1 cellular context compared by ENCODE assay signal in the genomic region with DNA sequence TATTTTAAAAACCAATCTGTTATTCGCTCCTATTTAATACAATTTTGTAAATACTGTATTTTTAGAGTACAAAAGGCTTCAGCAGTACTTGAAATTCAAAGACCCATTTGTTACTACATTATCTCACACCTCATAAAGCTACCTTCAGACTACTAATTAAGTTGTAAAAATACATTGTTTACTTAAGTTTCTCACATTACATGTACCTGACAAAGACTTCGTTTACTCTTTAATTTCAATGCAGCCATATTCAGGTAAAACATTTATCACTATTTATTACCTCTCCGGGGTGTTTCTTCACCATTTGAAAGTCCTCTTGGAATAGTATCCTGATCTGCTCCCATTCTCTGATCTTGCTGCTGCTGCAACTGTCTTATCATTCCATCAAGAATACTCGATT.
TF ChIP-seq lines count a peak whose summit lies in the region.

No MANE protein-coding gene starts in this region.

TF ChIP-seq in HepG2, 621 proteins besides CTCF, POLR2A, EP300 and RAD21:
- TF ChIP-seq GLI4 (CRISPR knock-in tag; IDR thresholded peaks at IDR 0.05; ENCODE audit: borderline replicate concordance) (no peak), ZNF570 (CRISPR knock-in tag; IDR thresholded peaks at IDR 0.05; ENCODE audit: borderline replicate concordance) (no peak), ZNF382 (CRISPR knock-in tag; IDR thresholded peaks at IDR 0.05; ENCODE audit: borderline replicate concordance) (no peak), SAP130 (CRISPR knock-in tag; IDR thresholded peaks at IDR 0.05; ENCODE audit: low read depth) (no peak), PITX1 (CRISPR knock-in tag; IDR thresholded peaks at IDR 0.05) (no peak), ZNF674 (CRISPR knock-in tag; IDR thresholded peaks at IDR 0.05; ENCODE audit: low read depth) (no peak), AGO2 (optimal IDR thresholded peaks at IDR 0.05; ENCODE audit: low read depth, low read length) (no peak), CREM (IDR thresholded peaks at IDR 0.05) (no peak), CREM (CRISPR knock-in tag; IDR thresholded peaks at IDR 0.05) (no peak)
- TF ChIP-seq, protein P1, sequence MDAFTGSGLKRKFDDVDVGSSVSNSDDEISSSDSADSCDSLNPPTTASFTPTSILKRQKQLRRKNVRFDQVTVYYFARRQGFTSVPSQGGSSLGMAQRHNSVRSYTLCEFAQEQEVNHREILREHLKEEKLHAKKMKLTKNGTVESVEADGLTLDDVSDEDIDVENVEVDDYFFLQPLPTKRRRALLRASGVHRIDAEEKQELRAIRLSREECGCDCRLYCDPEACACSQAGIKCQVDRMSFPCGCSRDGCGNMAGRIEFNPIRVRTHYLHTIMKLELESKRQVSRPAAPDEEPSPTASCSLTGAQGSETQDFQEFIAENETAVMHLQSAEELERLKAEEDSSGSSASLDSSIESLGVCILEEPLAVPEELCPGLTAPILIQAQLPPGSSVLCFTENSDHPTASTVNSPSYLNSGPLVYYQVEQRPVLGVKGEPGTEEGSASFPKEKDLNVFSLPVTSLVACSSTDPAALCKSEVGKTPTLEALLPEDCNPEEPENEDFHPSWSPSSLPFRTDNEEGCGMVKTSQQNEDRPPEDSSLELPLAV (CRISPR knock-in tag; conservative IDR thresholded peaks at IDR 0.05; ENCODE audit: low read depth), result no peak
TF ChIP-seq in HepG2: peak in this region for 0.
